ENCODE assay signal across 22 cellular contexts in genomic region chr4:68738036-68738435, GRCh38.
A peak's percentile ranks its signal among the peaks of the same experiment; 100 is the strongest.
DNase-seq lines count a peak whose midpoint lies in the region; ATAC-seq, FAIRE-seq and TF ChIP-seq lines count a peak whose summit lies in the region.
"Had no signal": no experiment of that assay in that cellular context is flagged by ENCODE, and none has a peak within 500 bp of the region (broad histone marks: within the 10 kb centered on the region; RNA-seq: fewer than 3 reads in every experiment).

No MANE protein-coding gene starts in this region.

- dilution Hi-C loops in mammary epithelial cell (cut with HindIII; ENCODE audit: low sequenced_read_pairs): no loop called here

- H3K9me3 ChIP-seq in mammary epithelial cell (replicated peaks; ENCODE audit: insufficient read depth, low read length) (peaks cover 4% of the 10 kb centered on the region), K562 (replicated peaks; ENCODE audit: control insufficient read depth, insufficient read depth, low read depth, low read length) (no peaks in the 10 kb centered on the region)
- H3K9me3 ChIP-seq: BE2C had no signal

- DNase-seq in MCF 10A (ENCODE audit: unreplicated experiment) (peak; percentile 2), mammary epithelial cell (no peak), K562 (ENCODE audit: extremely low read depth in 1 of 4, low spot score in 3 of 4) (no peak), nephron progenitor cell (no peak), dermis blood vessel endothelial cell (no peak), NCI-H69 (lab: John Stamatoyannopoulos, UW) (no peak), NCI-H82 (lab: John Stamatoyannopoulos, UW) (no peak)
- DNase-seq: 8988T; ACHN; AML-193; BE2C; CD4-positive, alpha-beta memory T cell; COR-L47; DMS153; DND-41; GOT3; H7; HCEC 1CT had no signal

- H3K79me2 ChIP-seq in mammary epithelial cell (ENCODE audit: insufficient read depth, low read length) (no peaks in the 10 kb centered on the region), K562 (ENCODE audit: control insufficient read depth, insufficient read depth, low read length) (no peaks in the 10 kb centered on the region)

- TF ChIP-seq POLR2A in K562 (conservative IDR thresholded peaks at IDR 0.05): no peak

- H3K9ac ChIP-seq in mammary epithelial cell (ENCODE audit: insufficient read depth, low read length): no peak overlapping the region
- no peak overlapping the region for H3K9ac ChIP-seq in K562 (ENCODE audit: insufficient read depth in 1 of 2, low read depth in 2 of 2, low read length in 2 of 2)
- H3K9ac ChIP-seq: BLaER1 treated with 17β-estradiol and CSF1 and Interleukin-3, amounts not matched to agents 10 nM and 100 nM had no signal

- 92% methylated on average over 2 of the region's 2 CpGs for WGBS in mammary epithelial cell (ENCODE audit: low coverage, missing lambda C conversion rate)
- 0% methylated on average over 2 of the region's 2 CpGs for WGBS in K562 (ENCODE audit: insufficient coverage, low coverage, missing lambda C conversion rate)

- no peak for TF ChIP-seq EP300 in K562 (IDR thresholded peaks at IDR 0.05; ENCODE audit: low read length)

- TF ChIP-seq RAD21 in K562 (CRISPR knock-in tag; conservative IDR thresholded peaks at IDR 0.05 in 1 of 2, IDR thresholded peaks at IDR 0.05 in 1 of 2): no peak

- ATAC-seq in K562: no peak
- ATAC-seq: A549 had no signal

- H3K4me3 Mint-ChIP-seq in MCF 10A (ENCODE audit: unreplicated experiment): no peak overlapping the region
- no peak overlapping the region for H3K4me3 Mint-ChIP-seq in nephron progenitor cell
- H3K4me3 Mint-ChIP-seq: CD4-positive, alpha-beta memory T cell had no signal

- no TSS peak for BruUV-seq in MCF 10A (replicated peaks; lab: Mats Ljungman, UMichigan)
- BruUV-seq in mammary epithelial cell (replicated peaks; lab: Mats Ljungman, UMichigan): no TSS peak
- BruUV-seq in K562 (replicated peaks; lab: Mats Ljungman, UMichigan): no TSS peak

- H4K20me1 ChIP-seq in mammary epithelial cell (ENCODE audit: insufficient read depth, low read length) (no peaks in the 10 kb centered on the region), K562 (replicated peaks; ENCODE audit: control insufficient read depth, insufficient read depth, low read length) (no peaks in the 10 kb centered on the region)
- H4K20me1 ChIP-seq: BLaER1 treated with 17β-estradiol and CSF1 and Interleukin-3, amounts not matched to agents 10 nM and 100 nM had no signal

- FAIRE-seq in K562 (lab: Jason Lieb, UNC): no peak
- FAIRE-seq: A549, G401.6, GM12892 had no signal

- H3K36me3 Mint-ChIP-seq in MCF 10A (ENCODE audit: insufficient read depth, unreplicated experiment): no peaks in the 10 kb centered on the region
- no peaks in the 10 kb centered on the region for H3K36me3 Mint-ChIP-seq in nephron progenitor cell (ENCODE audit: low read depth)
- H3K36me3 Mint-ChIP-seq: CD4-positive, alpha-beta memory T cell had no signal

- H3K27ac Mint-ChIP-seq in MCF 10A (ENCODE audit: low read depth, unreplicated experiment) (no peak overlapping the region), nephron progenitor cell (peak overlapping the region; percentile 90)
- H3K27ac Mint-ChIP-seq: CD4-positive, alpha-beta memory T cell had no signal

- CTCF ChIA-PET in MCF 10A (lab: Yijun Ruan, JAX) (no interaction called here), mammary epithelial cell (lab: Charles Lee; ENCODE audit: low non-redundant PET) (no interaction called here), K562 (lab: Yijun Ruan, JAX; ENCODE audit: low intra/inter-chr PET ratio) (no interaction called here)

- H3K27me3 ChIP-seq in mammary epithelial cell (ENCODE audit: insufficient read depth, low read length) (no peaks in the 10 kb centered on the region), K562 (ENCODE audit: control insufficient read depth in 2 of 2, insufficient read depth in 2 of 2, low read length in 2 of 2) (no peaks in the 10 kb centered on the region)
- H3K27me3 ChIP-seq: BE2C; BLaER1 treated with 17β-estradiol and CSF1 and Interleukin-3, amounts not matched to agents 10 nM and 100 nM had no signal

- in situ Hi-C loops in mammary epithelial cell (cut with MboI; ENCODE audit: low sequenced_read_pairs in 2 of 2) (no loop called here), K562 (cut with MboI) (no loop called here)

- TF ChIP-seq CTCF in MCF 10A (IDR thresholded peaks at IDR 0.05; ENCODE audit: unreplicated experiment) (no peak), mammary epithelial cell (conservative IDR thresholded peaks at IDR 0.05 in 1 of 2, IDR thresholded peaks at IDR 0.05 in 1 of 2; ENCODE audit: extremely low read depth in 1 of 2, insufficient read depth in 1 of 2, low read depth in 1 of 2, low read length in 2 of 2) (no peak), K562 (IDR thresholded peaks at IDR 0.05 in 2 of 3, conservative IDR thresholded peaks at IDR 0.05 in 1 of 3; ENCODE audit: insufficient read depth in 2 of 3, low read depth in 1 of 3, low read length in 3 of 3) (no peak), nephron progenitor cell (IDR thresholded peaks at IDR 0.05) (no peak)

- H3K27ac ChIP-seq in mammary epithelial cell (ENCODE audit: insufficient read depth, low read depth, low read length): no peak overlapping the region
- H3K27ac ChIP-seq in K562 (ENCODE audit: extremely low read depth, low read depth, low read length): no peak overlapping the region
- H3K27ac ChIP-seq: BLaER1 treated with 17β-estradiol and CSF1 and Interleukin-3, amounts not matched to agents 10 nM and 100 nM had no signal

- H3K27me3 Mint-ChIP-seq in MCF 10A (ENCODE audit: insufficient read depth, unreplicated experiment) (no peaks in the 10 kb centered on the region), nephron progenitor cell (ENCODE audit: low read depth, poor library complexity) (no peaks in the 10 kb centered on the region)
- H3K27me3 Mint-ChIP-seq: CD4-positive, alpha-beta memory T cell had no signal

- no peaks in the 10 kb centered on the region for H3K9me1 ChIP-seq in K562 (ENCODE audit: control insufficient read depth, insufficient read depth, low read length)

- H3K36me3 ChIP-seq in mammary epithelial cell (ENCODE audit: insufficient read depth, low read length): no peaks in the 10 kb centered on the region
- no peaks in the 10 kb centered on the region for H3K36me3 ChIP-seq in K562 (ENCODE audit: control insufficient read depth, insufficient read depth, low read length)
- H3K36me3 ChIP-seq: BE2C; BLaER1 treated with 17β-estradiol and CSF1 and Interleukin-3, amounts not matched to agents 10 nM and 100 nM had no signal

- no peak overlapping the region for H3K4me2 ChIP-seq in mammary epithelial cell (ENCODE audit: insufficient read depth, low read depth, low read length)
- H3K4me2 ChIP-seq in K562 (ENCODE audit: insufficient read depth, low read length): no peak overlapping the region
- H3K4me2 ChIP-seq: A549; BLaER1 treated with 17β-estradiol and CSF1 and Interleukin-3, amounts not matched to agents 10 nM and 100 nM had no signal

- H3K9me3 Mint-ChIP-seq in MCF 10A (ENCODE audit: unreplicated experiment) (no peaks in the 10 kb centered on the region), nephron progenitor cell (peaks cover 13% of the 10 kb centered on the region)

- H3K4me1 Mint-ChIP-seq in MCF 10A (ENCODE audit: insufficient read depth, unreplicated experiment) (no peaks in the 10 kb centered on the region), nephron progenitor cell (peaks cover 21% of the 10 kb centered on the region)

- intact Hi-C loops in MCF 10A (cut with micrococcal nuclease): no loop called here
- intact Hi-C loops in mammary epithelial cell (cut with micrococcal nuclease): no loop called here
- intact Hi-C loops in K562 (cut with micrococcal nuclease): no loop called here

- H2AFZ ChIP-seq in mammary epithelial cell (ENCODE audit: low read depth, low read length) (no peak overlapping the region), K562 (ENCODE audit: low read depth, low read length) (no peak overlapping the region)

- no peak overlapping the region for H3K4me3 ChIP-seq in mammary epithelial cell (replicated peaks in 1 of 3; ENCODE audit: insufficient read depth in 1 of 3, low read depth in 2 of 3, low read length in 3 of 3)
- H3K4me3 ChIP-seq in K562: no peak overlapping the region
- H3K4me3 ChIP-seq: A549; BLaER1 treated with 17β-estradiol and CSF1 and Interleukin-3, amounts not matched to agents 10 nM and 100 nM had no signal

- H3K4me1 ChIP-seq in mammary epithelial cell (ENCODE audit: insufficient read depth, low read length) (no peaks in the 10 kb centered on the region), K562 (replicated peaks in 1 of 2; ENCODE audit: control insufficient read depth in 2 of 2, insufficient read depth in 2 of 2, low read length in 2 of 2) (no peaks in the 10 kb centered on the region)
- H3K4me1 ChIP-seq: BE2C had no signal

- POLR2A ChIA-PET in MCF 10A (lab: Yijun Ruan, JAX) (no interaction called here), K562 (lab: Yijun Ruan, JAX) (no interaction called here)

TF ChIP-seq in K562, 482 proteins besides CTCF, POLR2A, EP300 and RAD21:
- TF ChIP-seq RFX1 (IDR thresholded peaks at IDR 0.05) (peak; percentile 41), POLR3G (IDR thresholded peaks at IDR 0.05; ENCODE audit: extremely low read depth, insufficient read length, insufficient replicate concordance) (no peak), ZNF780A (CRISPR knock-in tag; IDR thresholded peaks at IDR 0.05) (no peak)
